Comparison of ENCODE assay signal across 1 cellular context in the genomic region with DNA sequence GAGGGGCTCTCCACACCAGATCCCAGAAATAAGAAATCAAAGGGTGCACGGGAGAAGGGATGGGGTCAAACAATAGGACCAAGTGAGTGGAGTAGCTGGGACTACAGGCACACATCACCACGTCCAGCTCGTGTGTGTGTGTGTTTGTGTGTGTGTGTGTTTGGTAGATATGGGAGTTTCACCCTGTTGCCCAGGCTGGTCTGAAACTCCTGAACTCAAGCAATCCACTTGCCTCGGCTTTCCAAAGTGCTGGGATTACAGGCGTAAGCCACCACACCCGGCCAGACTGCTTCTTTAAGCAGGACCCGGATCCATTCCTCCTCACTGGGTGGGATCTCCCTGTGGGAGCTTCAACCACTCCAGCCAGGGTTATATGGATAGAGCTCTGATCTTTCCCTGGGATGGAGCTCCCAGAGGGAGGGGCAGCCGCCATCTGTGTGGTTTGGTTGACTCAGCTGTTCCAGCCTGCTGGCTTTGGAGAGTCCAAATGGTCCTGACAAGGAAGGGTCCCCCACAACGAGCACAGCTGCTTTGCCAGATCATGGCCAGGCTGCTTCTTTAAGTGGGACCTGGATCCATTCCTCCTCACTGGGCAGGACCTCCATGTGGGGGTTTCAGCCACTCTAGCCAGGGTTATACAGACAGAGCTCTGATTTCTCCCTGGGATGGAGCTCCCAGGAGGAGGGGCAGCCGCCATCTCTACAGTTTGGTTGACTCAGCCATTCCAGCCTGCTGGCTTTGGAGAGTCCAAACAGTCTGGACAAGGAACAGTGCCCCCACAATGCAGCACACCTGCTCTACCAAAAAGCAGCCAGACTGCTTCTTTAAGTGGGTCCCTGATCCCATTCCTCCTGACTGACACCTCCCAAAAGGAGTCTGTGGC.
TF ChIP-seq lines count a peak whose summit lies in the region.

No MANE protein-coding gene starts in this region.

TF ChIP-seq in HepG2, 621 proteins besides CTCF, POLR2A, EP300 and RAD21:
- TF ChIP-seq MEIS1 (CRISPR knock-in tag; IDR thresholded peaks at IDR 0.05; ENCODE audit: borderline replicate concordance) (no peak), MTF1 (CRISPR knock-in tag; IDR thresholded peaks at IDR 0.05) (no peak), PHF20 (CRISPR knock-in tag; IDR thresholded peaks at IDR 0.05) (no peak)
- TF ChIP-seq, protein P1, sequence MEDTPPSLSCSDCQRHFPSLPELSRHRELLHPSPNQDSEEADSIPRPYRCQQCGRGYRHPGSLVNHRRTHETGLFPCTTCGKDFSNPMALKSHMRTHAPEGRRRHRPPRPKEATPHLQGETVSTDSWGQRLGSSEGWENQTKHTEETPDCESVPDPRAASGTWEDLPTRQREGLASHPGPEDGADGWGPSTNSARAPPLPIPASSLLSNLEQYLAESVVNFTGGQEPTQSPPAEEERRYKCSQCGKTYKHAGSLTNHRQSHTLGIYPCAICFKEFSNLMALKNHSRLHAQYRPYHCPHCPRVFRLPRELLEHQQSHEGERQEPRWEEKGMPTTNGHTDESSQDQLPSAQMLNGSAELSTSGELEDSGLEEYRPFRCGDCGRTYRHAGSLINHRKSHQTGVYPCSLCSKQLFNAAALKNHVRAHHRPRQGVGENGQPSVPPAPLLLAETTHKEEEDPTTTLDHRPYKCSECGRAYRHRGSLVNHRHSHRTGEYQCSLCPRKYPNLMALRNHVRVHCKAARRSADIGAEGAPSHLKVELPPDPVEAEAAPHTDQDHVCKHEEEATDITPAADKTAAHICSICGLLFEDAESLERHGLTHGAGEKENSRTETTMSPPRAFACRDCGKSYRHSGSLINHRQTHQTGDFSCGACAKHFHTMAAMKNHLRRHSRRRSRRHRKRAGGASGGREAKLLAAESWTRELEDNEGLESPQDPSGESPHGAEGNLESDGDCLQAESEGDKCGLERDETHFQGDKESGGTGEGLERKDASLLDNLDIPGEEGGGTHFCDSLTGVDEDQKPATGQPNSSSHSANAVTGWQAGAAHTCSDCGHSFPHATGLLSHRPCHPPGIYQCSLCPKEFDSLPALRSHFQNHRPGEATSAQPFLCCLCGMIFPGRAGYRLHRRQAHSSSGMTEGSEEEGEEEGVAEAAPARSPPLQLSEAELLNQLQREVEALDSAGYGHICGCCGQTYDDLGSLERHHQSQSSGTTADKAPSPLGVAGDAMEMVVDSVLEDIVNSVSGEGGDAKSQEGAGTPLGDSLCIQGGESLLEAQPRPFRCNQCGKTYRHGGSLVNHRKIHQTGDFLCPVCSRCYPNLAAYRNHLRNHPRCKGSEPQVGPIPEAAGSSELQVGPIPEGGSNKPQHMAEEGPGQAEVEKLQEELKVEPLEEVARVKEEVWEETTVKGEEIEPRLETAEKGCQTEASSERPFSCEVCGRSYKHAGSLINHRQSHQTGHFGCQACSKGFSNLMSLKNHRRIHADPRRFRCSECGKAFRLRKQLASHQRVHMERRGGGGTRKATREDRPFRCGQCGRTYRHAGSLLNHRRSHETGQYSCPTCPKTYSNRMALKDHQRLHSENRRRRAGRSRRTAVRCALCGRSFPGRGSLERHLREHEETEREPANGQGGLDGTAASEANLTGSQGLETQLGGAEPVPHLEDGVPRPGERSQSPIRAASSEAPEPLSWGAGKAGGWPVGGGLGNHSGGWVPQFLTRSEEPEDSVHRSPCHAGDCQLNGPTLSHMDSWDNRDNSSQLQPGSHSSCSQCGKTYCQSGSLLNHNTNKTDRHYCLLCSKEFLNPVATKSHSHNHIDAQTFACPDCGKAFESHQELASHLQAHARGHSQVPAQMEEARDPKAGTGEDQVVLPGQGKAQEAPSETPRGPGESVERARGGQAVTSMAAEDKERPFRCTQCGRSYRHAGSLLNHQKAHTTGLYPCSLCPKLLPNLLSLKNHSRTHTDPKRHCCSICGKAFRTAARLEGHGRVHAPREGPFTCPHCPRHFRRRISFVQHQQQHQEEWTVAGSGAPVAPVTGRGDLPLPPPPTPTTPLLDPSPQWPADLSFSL (CRISPR knock-in tag; IDR thresholded peaks at IDR 0.05), result 0 out of 2 replicates have a peak, but pooled peaks have one; percentile 38
- TF ChIP-seq, protein P2, sequence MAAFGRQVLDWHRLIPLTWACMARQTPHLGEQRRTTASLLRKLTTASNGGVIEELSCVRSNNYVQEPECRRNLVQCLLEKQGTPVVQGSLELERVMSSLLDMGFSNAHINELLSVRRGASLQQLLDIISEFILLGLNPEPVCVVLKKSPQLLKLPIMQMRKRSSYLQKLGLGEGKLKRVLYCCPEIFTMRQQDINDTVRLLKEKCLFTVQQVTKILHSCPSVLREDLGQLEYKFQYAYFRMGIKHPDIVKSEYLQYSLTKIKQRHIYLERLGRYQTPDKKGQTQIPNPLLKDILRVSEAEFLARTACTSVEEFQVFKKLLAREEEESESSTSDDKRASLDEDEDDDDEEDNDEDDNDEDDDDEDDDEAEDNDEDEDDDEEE (CRISPR knock-in tag; IDR thresholded peaks at IDR 0.05), result no peak
